2 cellular contexts compared by ENCODE assay signal in the genomic region with DNA sequence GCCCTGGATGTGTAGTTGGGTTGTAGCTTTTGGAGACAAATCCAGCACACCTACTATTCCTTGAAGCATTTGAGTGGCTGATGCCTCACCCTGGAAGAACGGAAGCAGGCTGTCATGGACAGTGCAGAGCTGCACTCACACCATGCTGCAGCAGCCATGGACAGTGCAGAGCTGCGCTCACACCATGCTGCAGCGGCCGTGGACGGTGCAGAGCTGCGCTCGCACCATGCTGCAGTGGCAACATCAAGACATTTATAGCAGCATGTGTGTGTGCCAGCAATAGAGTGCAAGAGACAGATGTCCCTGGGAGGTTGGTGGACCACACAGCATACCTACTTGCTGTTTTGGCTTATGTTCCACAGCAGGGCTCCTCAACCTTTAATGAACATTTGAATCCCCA.
TF ChIP-seq lines count a peak whose summit lies in the region.

No MANE protein-coding gene starts in this region.

TF ChIP-seq in H1, 55 proteins besides CTCF, POLR2A, EP300 and RAD21 (continued from another document):
- no peak for TF ChIP-seq CEBPB (IDR thresholded peaks at IDR 0.05; ENCODE audit: low read depth, low read length)
- TF ChIP-seq, protein P1, sequence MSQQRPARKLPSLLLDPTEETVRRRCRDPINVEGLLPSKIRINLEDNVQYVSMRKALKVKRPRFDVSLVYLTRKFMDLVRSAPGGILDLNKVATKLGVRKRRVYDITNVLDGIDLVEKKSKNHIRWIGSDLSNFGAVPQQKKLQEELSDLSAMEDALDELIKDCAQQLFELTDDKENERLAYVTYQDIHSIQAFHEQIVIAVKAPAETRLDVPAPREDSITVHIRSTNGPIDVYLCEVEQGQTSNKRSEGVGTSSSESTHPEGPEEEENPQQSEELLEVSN (IDR thresholded peaks at IDR 0.05) = no peak
- TF ChIP-seq JUN (IDR thresholded peaks at IDR 0.05; ENCODE audit: low read depth, low read length) = no peak
- TF ChIP-seq SIRT6 (IDR thresholded peaks at IDR 0.05; ENCODE audit: low read length) = no peak
- TF ChIP-seq NANOG (IDR thresholded peaks at IDR 0.05; ENCODE audit: insufficient read depth, low read depth, low read length, poor library complexity, severe bottlenecking) = no peak
- TF ChIP-seq KDM5A (IDR thresholded peaks at IDR 0.05; ENCODE audit: low read length) = no peak
- TF ChIP-seq CHD1 (IDR thresholded peaks at IDR 0.05; ENCODE audit: low read depth, low read length) = no peak
- TF ChIP-seq SAP30 (IDR thresholded peaks at IDR 0.05; ENCODE audit: insufficient read depth, insufficient replicate concordance, low read length) = no peak
- no peak for TF ChIP-seq BCL11A (IDR thresholded peaks at IDR 0.05; ENCODE audit: low read depth in 2 of 2, low read length in 2 of 2)
- TF ChIP-seq CHD7 (IDR thresholded peaks at IDR 0.05; ENCODE audit: insufficient replicate concordance, low read length) = no peak
- TF ChIP-seq SP2 (IDR thresholded peaks at IDR 0.05; ENCODE audit: low read length) = no peak
- TF ChIP-seq HDAC6 (IDR thresholded peaks at IDR 0.05; ENCODE audit: low read depth, low read length) = no peak
- TF ChIP-seq, protein P2, sequence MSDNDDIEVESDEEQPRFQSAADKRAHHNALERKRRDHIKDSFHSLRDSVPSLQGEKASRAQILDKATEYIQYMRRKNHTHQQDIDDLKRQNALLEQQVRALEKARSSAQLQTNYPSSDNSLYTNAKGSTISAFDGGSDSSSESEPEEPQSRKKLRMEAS (IDR thresholded peaks at IDR 0.05) = no peak
TF ChIP-seq in H1: peak in this region for 0.

TF ChIP-seq in neural cell, 6 proteins besides CTCF, POLR2A, EP300 and RAD21 (continued from another document):
- TF ChIP-seq EZH2 (IDR thresholded peaks at IDR 0.05; ENCODE audit: borderline replicate concordance, insufficient read depth, low read length, poor library complexity, severe bottlenecking) = no peak
- TF ChIP-seq, protein P3, sequence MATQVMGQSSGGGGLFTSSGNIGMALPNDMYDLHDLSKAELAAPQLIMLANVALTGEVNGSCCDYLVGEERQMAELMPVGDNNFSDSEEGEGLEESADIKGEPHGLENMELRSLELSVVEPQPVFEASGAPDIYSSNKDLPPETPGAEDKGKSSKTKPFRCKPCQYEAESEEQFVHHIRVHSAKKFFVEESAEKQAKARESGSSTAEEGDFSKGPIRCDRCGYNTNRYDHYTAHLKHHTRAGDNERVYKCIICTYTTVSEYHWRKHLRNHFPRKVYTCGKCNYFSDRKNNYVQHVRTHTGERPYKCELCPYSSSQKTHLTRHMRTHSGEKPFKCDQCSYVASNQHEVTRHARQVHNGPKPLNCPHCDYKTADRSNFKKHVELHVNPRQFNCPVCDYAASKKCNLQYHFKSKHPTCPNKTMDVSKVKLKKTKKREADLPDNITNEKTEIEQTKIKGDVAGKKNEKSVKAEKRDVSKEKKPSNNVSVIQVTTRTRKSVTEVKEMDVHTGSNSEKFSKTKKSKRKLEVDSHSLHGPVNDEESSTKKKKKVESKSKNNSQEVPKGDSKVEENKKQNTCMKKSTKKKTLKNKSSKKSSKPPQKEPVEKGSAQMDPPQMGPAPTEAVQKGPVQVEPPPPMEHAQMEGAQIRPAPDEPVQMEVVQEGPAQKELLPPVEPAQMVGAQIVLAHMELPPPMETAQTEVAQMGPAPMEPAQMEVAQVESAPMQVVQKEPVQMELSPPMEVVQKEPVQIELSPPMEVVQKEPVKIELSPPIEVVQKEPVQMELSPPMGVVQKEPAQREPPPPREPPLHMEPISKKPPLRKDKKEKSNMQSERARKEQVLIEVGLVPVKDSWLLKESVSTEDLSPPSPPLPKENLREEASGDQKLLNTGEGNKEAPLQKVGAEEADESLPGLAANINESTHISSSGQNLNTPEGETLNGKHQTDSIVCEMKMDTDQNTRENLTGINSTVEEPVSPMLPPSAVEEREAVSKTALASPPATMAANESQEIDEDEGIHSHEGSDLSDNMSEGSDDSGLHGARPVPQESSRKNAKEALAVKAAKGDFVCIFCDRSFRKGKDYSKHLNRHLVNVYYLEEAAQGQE (IDR thresholded peaks at IDR 0.05; ENCODE audit: borderline replicate concordance) = no peak
- no peak for TF ChIP-seq POLR2AphosphoS5 (IDR thresholded peaks at IDR 0.05)
